ENCODE assay signal across 16 cellular contexts in genomic region chr4:184094532-184095192, GRCh38.
"Had no signal": no experiment of that assay in that cellular context is flagged by ENCODE, and none has a peak within 500 bp of the region (broad histone marks: within the 10 kb centered on the region; RNA-seq: fewer than 3 reads in every experiment).

No MANE protein-coding gene starts in this region.

- H3K27me3 ChIP-seq: esophagus muscularis mucosa, heart right ventricle, sigmoid colon, stomach had no signal

- H3K4me3 ChIP-seq: esophagus muscularis mucosa, gastrocnemius medialis, heart right ventricle, left ventricle myocardium inferior, lower lobe of right lung, psoas muscle, sigmoid colon, skin epidermis, stomach had no signal

- H3K27ac ChIP-seq: epithelial cell of prostate, esophagus muscularis mucosa, gastrocnemius medialis, heart right ventricle, left ventricle myocardium inferior, lower lobe of right lung, parathyroid adenoma, psoas muscle, sigmoid colon, skin epidermis, stomach had no signal

- H2AFZ ChIP-seq: parathyroid adenoma had no signal

- ATAC-seq: effector memory CD8-positive, alpha-beta T cell; gastrocnemius medialis; heart right ventricle; lower lobe of right lung; natural killer cell; psoas muscle had no signal

- H3K36me3 ChIP-seq: esophagus muscularis mucosa, gastrocnemius medialis, heart right ventricle, left ventricle myocardium inferior, lower lobe of right lung, sigmoid colon, stomach had no signal

- H3K9me3 ChIP-seq: esophagus muscularis mucosa, gastrocnemius medialis, heart right ventricle, left ventricle myocardium inferior, lower lobe of right lung, psoas muscle, sigmoid colon, stomach had no signal

- H3K79me2 ChIP-seq: parathyroid adenoma had no signal

- DNase-seq: effector memory CD8-positive, alpha-beta T cell; gastrocnemius medialis; heart right ventricle; left ventricle myocardium inferior; lower lobe of right lung; natural killer cell; psoas muscle; sigmoid colon; stimulated activated CD4-positive, alpha-beta T cell treated with anti-CD3 and anti-CD28 coated beads, Interleukin-12 subunit alpha, Interleukin-12 subunit beta, amount 100 ng/mL, for 4 hours; stimulated activated naive CD4-positive, alpha-beta T cell; stomach; substantia nigra had no signal

- H3K9ac ChIP-seq: parathyroid adenoma had no signal

- H3K4me1 ChIP-seq: gastrocnemius medialis, parathyroid adenoma, psoas muscle had no signal
